Comparison of ENCODE assay signal across 1 cellular context in genomic region chr2:241818229-241818942, GRCh38.
TF ChIP-seq lines count a peak whose summit lies in the region.

No MANE protein-coding gene starts in this region.

TF ChIP-seq in HepG2, 621 proteins besides CTCF, POLR2A, EP300 and RAD21 (continued from another document and continues in another):
- TF ChIP-seq ZNF260 (CRISPR knock-in tag; IDR thresholded peaks at IDR 0.05; ENCODE audit: borderline replicate concordance, low read depth) (no peak), MYPOP (CRISPR knock-in tag; IDR thresholded peaks at IDR 0.05) (no peak), ZNF253 (CRISPR knock-in tag; IDR thresholded peaks at IDR 0.05; ENCODE audit: borderline replicate concordance) (0 out of 2 replicates have a peak, but pooled peaks have one; percentile 33), ZNF619 (CRISPR knock-in tag; IDR thresholded peaks at IDR 0.05) (0 out of 2 replicates have a peak, but pooled peaks have one; percentile 62), HOXD1 (CRISPR knock-in tag; IDR thresholded peaks at IDR 0.05) (peak; percentile 17; the same call in 1 of the 2 replicates), HNRNPK (IDR thresholded peaks at IDR 0.05; ENCODE audit: low read depth, low read length, poor library complexity, severe bottlenecking) (no peak), ZNF275 (CRISPR knock-in tag; IDR thresholded peaks at IDR 0.05; ENCODE audit: borderline replicate concordance) (peak; percentile 16; the same call in 1 of the 2 replicates), ZNF572 (CRISPR knock-in tag; IDR thresholded peaks at IDR 0.05) (peak; percentile 39; the same call in 1 of the 2 replicates), ZNF224 (CRISPR knock-in tag; IDR thresholded peaks at IDR 0.05) (no peak), SMARCE1 (IDR thresholded peaks at IDR 0.05; ENCODE audit: borderline replicate concordance) (no peak), CENPBD1 (CRISPR knock-in tag; IDR thresholded peaks at IDR 0.05; ENCODE audit: borderline replicate concordance, low read depth) (no peak), ZNF30 (CRISPR knock-in tag; IDR thresholded peaks at IDR 0.05) (no peak), ZNF251 (CRISPR knock-in tag; IDR thresholded peaks at IDR 0.05) (no peak), TFDP1 (CRISPR knock-in tag; IDR thresholded peaks at IDR 0.05; ENCODE audit: borderline replicate concordance) (no peak), ZNF24 (IDR thresholded peaks at IDR 0.05) (no peak), KLF15 (CRISPR knock-in tag; IDR thresholded peaks at IDR 0.05; ENCODE audit: borderline replicate concordance) (peak; percentile 24; the same call in 1 of the 2 replicates), CBX1 (IDR thresholded peaks at IDR 0.05; ENCODE audit: low read depth) (peak; percentile 8), USF2 (IDR thresholded peaks at IDR 0.05; ENCODE audit: low read depth, low read length) (no peak), USF2 (CRISPR knock-in tag; IDR thresholded peaks at IDR 0.05; ENCODE audit: borderline replicate concordance) (no peak), ZNF564 (CRISPR knock-in tag; IDR thresholded peaks at IDR 0.05) (no peak), CEBPG (CRISPR knock-in tag; IDR thresholded peaks at IDR 0.05) (no peak), ZNF18 (CRISPR knock-in tag; IDR thresholded peaks at IDR 0.05; ENCODE audit: insufficient replicate concordance) (no peak), DR1 (CRISPR knock-in tag; IDR thresholded peaks at IDR 0.05) (peak; percentile 12; the same call in 1 of the 2 replicates), ZNF615 (CRISPR knock-in tag; IDR thresholded peaks at IDR 0.05; ENCODE audit: borderline replicate concordance) (no peak), ZMYM3 (CRISPR knock-in tag; IDR thresholded peaks at IDR 0.05) (no peak), ZMAT3 (CRISPR knock-in tag; conservative IDR thresholded peaks at IDR 0.05) (no peak), RNF219 (CRISPR knock-in tag; IDR thresholded peaks at IDR 0.05) (no peak), REPIN1 (CRISPR knock-in tag; IDR thresholded peaks at IDR 0.05; ENCODE audit: borderline replicate concordance, low read depth) (no peak), CBFB (CRISPR knock-in tag; IDR thresholded peaks at IDR 0.05) (no peak; the same call in 1 of the 2 replicates), ETV5 (CRISPR knock-in tag; IDR thresholded peaks at IDR 0.05; ENCODE audit: borderline replicate concordance) (no peak), ELK4 (CRISPR knock-in tag; IDR thresholded peaks at IDR 0.05; ENCODE audit: borderline replicate concordance) (0 out of 2 replicates have a peak, but pooled peaks have one; percentile 27), PCBP2 (optimal IDR thresholded peaks at IDR 0.05; ENCODE audit: low read depth, low read length, poor library complexity, severe bottlenecking) (no peak), ZNF337 (CRISPR knock-in tag; IDR thresholded peaks at IDR 0.05; ENCODE audit: borderline replicate concordance, low read depth) (no peak), NR1H2 (CRISPR knock-in tag; IDR thresholded peaks at IDR 0.05; ENCODE audit: borderline replicate concordance, low read depth) (no peak), HOXA5 (CRISPR knock-in tag; IDR thresholded peaks at IDR 0.05) (0 out of 2 replicates have a peak, but pooled peaks have one; percentile 44), FOSL1 (CRISPR knock-in tag; IDR thresholded peaks at IDR 0.05; ENCODE audit: borderline replicate concordance) (peak; percentile 25; the same call in 1 of the 2 replicates), ZNF879 (CRISPR knock-in tag; IDR thresholded peaks at IDR 0.05) (no peak), ZBTB26 (CRISPR knock-in tag; IDR thresholded peaks at IDR 0.05; ENCODE audit: borderline replicate concordance) (no peak), CREBL2 (CRISPR knock-in tag; IDR thresholded peaks at IDR 0.05; ENCODE audit: borderline replicate concordance) (no peak), ZNF414 (CRISPR knock-in tag; IDR thresholded peaks at IDR 0.05) (no peak), ZNF614 (CRISPR knock-in tag; IDR thresholded peaks at IDR 0.05; ENCODE audit: borderline replicate concordance) (no peak), ISX (CRISPR knock-in tag; conservative IDR thresholded peaks at IDR 0.05) (no peak), RBM39 (IDR thresholded peaks at IDR 0.05; ENCODE audit: low read depth, low read length, poor library complexity, severe bottlenecking) (peak; percentile 47), FLYWCH1 (CRISPR knock-in tag; IDR thresholded peaks at IDR 0.05) (no peak), ZNF225 (CRISPR knock-in tag; IDR thresholded peaks at IDR 0.05) (peak; percentile 52), ZNF839 (CRISPR knock-in tag; IDR thresholded peaks at IDR 0.05; ENCODE audit: borderline replicate concordance) (no peak; the same call in 1 of the 2 replicates), KAT7 (CRISPR knock-in tag; IDR thresholded peaks at IDR 0.05; ENCODE audit: borderline replicate concordance) (no peak), ZNF773 (CRISPR knock-in tag; IDR thresholded peaks at IDR 0.05; ENCODE audit: borderline replicate concordance) (no peak), ZNF501 (CRISPR knock-in tag; IDR thresholded peaks at IDR 0.05) (no peak), SMAD1 (CRISPR knock-in tag; IDR thresholded peaks at IDR 0.05; ENCODE audit: borderline replicate concordance, low read depth) (0 out of 2 replicates have a peak, but pooled peaks have one; percentile 30), ZFP91 (CRISPR knock-in tag; IDR thresholded peaks at IDR 0.05; ENCODE audit: borderline replicate concordance) (peak; percentile 46; the same call in 1 of the 2 replicates)
